ENCODE assay signal across 10 cellular contexts in genomic region chr17:38510424-38511125, GRCh38.
DNase-seq lines count a peak whose midpoint lies in the region; ATAC-seq and TF ChIP-seq lines count a peak whose summit lies in the region.
"Had no signal": no experiment of that assay in that cellular context is flagged by ENCODE, and none has a peak within 500 bp of the region (broad histone marks: within the 10 kb centered on the region; RNA-seq: fewer than 3 reads in every experiment).

No MANE protein-coding gene starts in this region.

- no peaks in the 10 kb centered on the region for H3K27me3 ChIP-seq in SJCRH30
- peaks cover 4% of the 10 kb centered on the region for H3K27me3 ChIP-seq in cardiac muscle cell

- peak; percentile 92 for DNase-seq in D341Med (ENCODE audit: low spot score)
- DNase-seq in SJCRH30, result peak; percentile 60 to 69
- peak; percentile 50 to 81 for DNase-seq in cardiac muscle cell (ENCODE audit: low read depth in 1 of 2, low spot score in 1 of 2)
- DNase-seq in osteocyte (ENCODE audit: extremely low spot score, unreplicated experiment), result no peak
- no peak for DNase-seq in effector CD4-positive, alpha-beta T cell
- DNase-seq: activated effector memory CD4-positive, alpha-beta T cell treated with anti-CD3 and anti-CD28 coated beads, Interleukin-2, amount 50 U/mL, for 16 hours; NK-92 treated with Interleukin-12 subunit alpha and Interleukin-12 subunit beta, amount 100 ng/mL, for 24 hours had no signal

- H3K9me3 ChIP-seq in SJCRH30 (replicated peaks) (no peaks in the 10 kb centered on the region), cardiac muscle cell (ENCODE audit: low read depth) (no peaks in the 10 kb centered on the region)

- H3K9me3 Mint-ChIP-seq in osteocyte (ENCODE audit: unreplicated experiment), result no peaks in the 10 kb centered on the region

- H3K4me3 ChIP-seq in SJCRH30 (peak overlapping the region; percentile 38), cardiac muscle cell (peak overlapping the region; percentile 27)

- peak overlapping the region; percentile 23 for H3K4me3 Mint-ChIP-seq in osteocyte (ENCODE audit: unreplicated experiment)

- H3K27ac ChIP-seq in SJCRH30 (peak overlapping the region; percentile 50; the same call in 1 of the 2 replicates), cardiac muscle cell (no peak overlapping the region)

- TF ChIP-seq CTCF in cardiac muscle cell (IDR thresholded peaks at IDR 0.05; ENCODE audit: low read depth, low read length) (no peak), osteocyte (IDR thresholded peaks at IDR 0.05) (peak; percentile 40)

- H3K27ac Mint-ChIP-seq in osteocyte (ENCODE audit: unreplicated experiment), result no peak overlapping the region

- H3K36me3 ChIP-seq in SJCRH30 (peaks cover 5% of the 10 kb centered on the region; the same call in 1 of the 2 replicates), cardiac muscle cell (no peaks in the 10 kb centered on the region)

- ATAC-seq in HG02840 (IDR thresholded peaks at IDR 0.05; ENCODE audit: low FRiP score, unreplicated experiment) (no peak), esophagus mucosa (no peak), GM18868 (IDR thresholded peaks at IDR 0.05; ENCODE audit: unreplicated experiment) (no peak)

- peaks cover 10% of the 10 kb centered on the region for H3K36me3 Mint-ChIP-seq in osteocyte (ENCODE audit: unreplicated experiment)

- H3K4me1 ChIP-seq in SJCRH30 (peaks cover 19% of the 10 kb centered on the region), cardiac muscle cell (ENCODE audit: low read depth) (peaks cover 19% of the 10 kb centered on the region)

- no peaks in the 10 kb centered on the region for H3K27me3 Mint-ChIP-seq in osteocyte (ENCODE audit: unreplicated experiment)

- peaks cover 27% of the 10 kb centered on the region for H3K4me1 Mint-ChIP-seq in osteocyte (ENCODE audit: unreplicated experiment)

Comparison
In these comparisons a context has a peak if more than half of its experiments do, and no peak if none do; other contexts are left out.
1. DNase-seq: peak in D341Med (single experiment), SJCRH30 (2 of 2) and cardiac muscle cell (2 of 2); none in osteocyte (single experiment) and effector CD4-positive, alpha-beta T cell (single experiment).